Comparison of ENCODE assay signal across 2 cellular contexts in the genomic region with DNA sequence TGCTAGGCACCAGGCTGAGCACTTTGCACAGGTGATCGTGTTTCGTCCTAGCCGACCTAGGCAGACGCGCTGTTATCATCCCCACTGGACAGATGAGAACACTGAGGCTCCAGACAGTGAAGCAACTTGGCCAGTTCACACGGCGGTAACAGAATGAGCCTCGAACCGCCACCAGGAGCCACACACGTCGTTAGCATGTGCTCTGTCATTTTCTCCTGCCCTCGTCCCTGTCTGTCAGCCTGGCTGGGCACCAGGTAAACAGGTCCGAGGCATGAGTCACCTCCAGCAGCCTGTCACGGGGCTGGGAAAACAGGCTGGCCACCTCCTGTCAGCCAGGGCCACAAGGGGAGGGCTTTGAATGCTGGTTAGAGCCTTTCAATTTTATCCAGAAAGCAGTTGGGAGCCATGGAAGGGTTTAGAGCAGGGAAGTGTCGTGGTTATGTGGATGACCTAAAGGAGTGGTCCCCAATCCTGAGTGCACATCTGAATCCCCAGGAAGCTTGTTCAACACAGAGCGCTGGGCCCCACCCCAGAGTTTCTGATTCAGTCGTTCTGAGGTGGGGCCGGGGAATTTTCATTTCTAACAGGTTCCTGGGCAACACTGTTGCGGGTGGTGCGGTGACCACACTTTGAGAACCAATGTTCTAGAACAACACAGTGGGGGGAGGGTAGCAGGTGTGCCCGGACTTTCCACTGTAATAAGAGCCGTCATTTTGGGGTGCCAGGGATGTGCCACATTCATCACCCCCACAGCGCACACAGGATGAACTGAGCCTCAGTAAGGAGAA.
TF ChIP-seq lines count a peak whose summit lies in the region.

No MANE protein-coding gene starts in this region.

TF ChIP-seq in K562, 482 proteins besides CTCF, POLR2A, EP300 and RAD21 (continued from another document):
- TF ChIP-seq KDM1A (IDR thresholded peaks at IDR 0.05) (peak; percentile 53 to 79; a peak in 3 of 4 replicates), FOXK2 (conservative IDR thresholded peaks at IDR 0.05 in 1 of 2, IDR thresholded peaks at IDR 0.05 in 1 of 2; ENCODE audit: low read depth in 2 of 2) (peak in 1 of 2 experiments; percentile 37; a peak in 1 of 4 replicates), PTRF (tag; IDR thresholded peaks at IDR 0.05) (no peak), RCOR1 (IDR thresholded peaks at IDR 0.05; ENCODE audit: borderline replicate concordance in 1 of 2, low read depth in 2 of 2, low read length in 2 of 2) (peak in 1 of 2 experiments; percentile 49; a peak in 1 of 4 replicates), CTBP1 (IDR thresholded peaks at IDR 0.05; ENCODE audit: borderline replicate concordance) (0 out of 2 replicates have a peak, but pooled peaks have one; percentile 25), ZC3H8 (IDR thresholded peaks at IDR 0.05) (no peak), TBL1XR1 (IDR thresholded peaks at IDR 0.05; ENCODE audit: low read length in 2 of 2) (no peak)
- TF ChIP-seq, protein P1, sequence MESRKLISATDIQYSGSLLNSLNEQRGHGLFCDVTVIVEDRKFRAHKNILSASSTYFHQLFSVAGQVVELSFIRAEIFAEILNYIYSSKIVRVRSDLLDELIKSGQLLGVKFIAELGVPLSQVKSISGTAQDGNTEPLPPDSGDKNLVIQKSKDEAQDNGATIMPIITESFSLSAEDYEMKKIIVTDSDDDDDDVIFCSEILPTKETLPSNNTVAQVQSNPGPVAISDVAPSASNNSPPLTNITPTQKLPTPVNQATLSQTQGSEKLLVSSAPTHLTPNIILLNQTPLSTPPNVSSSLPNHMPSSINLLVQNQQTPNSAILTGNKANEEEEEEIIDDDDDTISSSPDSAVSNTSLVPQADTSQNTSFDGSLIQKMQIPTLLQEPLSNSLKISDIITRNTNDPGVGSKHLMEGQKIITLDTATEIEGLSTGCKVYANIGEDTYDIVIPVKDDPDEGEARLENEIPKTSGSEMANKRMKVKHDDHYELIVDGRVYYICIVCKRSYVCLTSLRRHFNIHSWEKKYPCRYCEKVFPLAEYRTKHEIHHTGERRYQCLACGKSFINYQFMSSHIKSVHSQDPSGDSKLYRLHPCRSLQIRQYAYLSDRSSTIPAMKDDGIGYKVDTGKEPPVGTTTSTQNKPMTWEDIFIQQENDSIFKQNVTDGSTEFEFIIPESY (CRISPR knock-in tag; IDR thresholded peaks at IDR 0.05): peak; percentile 92
- TF ChIP-seq, protein P2, sequence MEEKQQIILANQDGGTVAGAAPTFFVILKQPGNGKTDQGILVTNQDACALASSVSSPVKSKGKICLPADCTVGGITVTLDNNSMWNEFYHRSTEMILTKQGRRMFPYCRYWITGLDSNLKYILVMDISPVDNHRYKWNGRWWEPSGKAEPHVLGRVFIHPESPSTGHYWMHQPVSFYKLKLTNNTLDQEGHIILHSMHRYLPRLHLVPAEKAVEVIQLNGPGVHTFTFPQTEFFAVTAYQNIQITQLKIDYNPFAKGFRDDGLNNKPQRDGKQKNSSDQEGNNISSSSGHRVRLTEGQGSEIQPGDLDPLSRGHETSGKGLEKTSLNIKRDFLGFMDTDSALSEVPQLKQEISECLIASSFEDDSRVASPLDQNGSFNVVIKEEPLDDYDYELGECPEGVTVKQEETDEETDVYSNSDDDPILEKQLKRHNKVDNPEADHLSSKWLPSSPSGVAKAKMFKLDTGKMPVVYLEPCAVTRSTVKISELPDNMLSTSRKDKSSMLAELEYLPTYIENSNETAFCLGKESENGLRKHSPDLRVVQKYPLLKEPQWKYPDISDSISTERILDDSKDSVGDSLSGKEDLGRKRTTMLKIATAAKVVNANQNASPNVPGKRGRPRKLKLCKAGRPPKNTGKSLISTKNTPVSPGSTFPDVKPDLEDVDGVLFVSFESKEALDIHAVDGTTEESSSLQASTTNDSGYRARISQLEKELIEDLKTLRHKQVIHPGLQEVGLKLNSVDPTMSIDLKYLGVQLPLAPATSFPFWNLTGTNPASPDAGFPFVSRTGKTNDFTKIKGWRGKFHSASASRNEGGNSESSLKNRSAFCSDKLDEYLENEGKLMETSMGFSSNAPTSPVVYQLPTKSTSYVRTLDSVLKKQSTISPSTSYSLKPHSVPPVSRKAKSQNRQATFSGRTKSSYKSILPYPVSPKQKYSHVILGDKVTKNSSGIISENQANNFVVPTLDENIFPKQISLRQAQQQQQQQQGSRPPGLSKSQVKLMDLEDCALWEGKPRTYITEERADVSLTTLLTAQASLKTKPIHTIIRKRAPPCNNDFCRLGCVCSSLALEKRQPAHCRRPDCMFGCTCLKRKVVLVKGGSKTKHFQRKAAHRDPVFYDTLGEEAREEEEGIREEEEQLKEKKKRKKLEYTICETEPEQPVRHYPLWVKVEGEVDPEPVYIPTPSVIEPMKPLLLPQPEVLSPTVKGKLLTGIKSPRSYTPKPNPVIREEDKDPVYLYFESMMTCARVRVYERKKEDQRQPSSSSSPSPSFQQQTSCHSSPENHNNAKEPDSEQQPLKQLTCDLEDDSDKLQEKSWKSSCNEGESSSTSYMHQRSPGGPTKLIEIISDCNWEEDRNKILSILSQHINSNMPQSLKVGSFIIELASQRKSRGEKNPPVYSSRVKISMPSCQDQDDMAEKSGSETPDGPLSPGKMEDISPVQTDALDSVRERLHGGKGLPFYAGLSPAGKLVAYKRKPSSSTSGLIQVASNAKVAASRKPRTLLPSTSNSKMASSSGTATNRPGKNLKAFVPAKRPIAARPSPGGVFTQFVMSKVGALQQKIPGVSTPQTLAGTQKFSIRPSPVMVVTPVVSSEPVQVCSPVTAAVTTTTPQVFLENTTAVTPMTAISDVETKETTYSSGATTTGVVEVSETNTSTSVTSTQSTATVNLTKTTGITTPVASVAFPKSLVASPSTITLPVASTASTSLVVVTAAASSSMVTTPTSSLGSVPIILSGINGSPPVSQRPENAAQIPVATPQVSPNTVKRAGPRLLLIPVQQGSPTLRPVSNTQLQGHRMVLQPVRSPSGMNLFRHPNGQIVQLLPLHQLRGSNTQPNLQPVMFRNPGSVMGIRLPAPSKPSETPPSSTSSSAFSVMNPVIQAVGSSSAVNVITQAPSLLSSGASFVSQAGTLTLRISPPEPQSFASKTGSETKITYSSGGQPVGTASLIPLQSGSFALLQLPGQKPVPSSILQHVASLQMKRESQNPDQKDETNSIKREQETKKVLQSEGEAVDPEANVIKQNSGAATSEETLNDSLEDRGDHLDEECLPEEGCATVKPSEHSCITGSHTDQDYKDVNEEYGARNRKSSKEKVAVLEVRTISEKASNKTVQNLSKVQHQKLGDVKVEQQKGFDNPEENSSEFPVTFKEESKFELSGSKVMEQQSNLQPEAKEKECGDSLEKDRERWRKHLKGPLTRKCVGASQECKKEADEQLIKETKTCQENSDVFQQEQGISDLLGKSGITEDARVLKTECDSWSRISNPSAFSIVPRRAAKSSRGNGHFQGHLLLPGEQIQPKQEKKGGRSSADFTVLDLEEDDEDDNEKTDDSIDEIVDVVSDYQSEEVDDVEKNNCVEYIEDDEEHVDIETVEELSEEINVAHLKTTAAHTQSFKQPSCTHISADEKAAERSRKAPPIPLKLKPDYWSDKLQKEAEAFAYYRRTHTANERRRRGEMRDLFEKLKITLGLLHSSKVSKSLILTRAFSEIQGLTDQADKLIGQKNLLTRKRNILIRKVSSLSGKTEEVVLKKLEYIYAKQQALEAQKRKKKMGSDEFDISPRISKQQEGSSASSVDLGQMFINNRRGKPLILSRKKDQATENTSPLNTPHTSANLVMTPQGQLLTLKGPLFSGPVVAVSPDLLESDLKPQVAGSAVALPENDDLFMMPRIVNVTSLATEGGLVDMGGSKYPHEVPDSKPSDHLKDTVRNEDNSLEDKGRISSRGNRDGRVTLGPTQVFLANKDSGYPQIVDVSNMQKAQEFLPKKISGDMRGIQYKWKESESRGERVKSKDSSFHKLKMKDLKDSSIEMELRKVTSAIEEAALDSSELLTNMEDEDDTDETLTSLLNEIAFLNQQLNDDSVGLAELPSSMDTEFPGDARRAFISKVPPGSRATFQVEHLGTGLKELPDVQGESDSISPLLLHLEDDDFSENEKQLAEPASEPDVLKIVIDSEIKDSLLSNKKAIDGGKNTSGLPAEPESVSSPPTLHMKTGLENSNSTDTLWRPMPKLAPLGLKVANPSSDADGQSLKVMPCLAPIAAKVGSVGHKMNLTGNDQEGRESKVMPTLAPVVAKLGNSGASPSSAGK (IDR thresholded peaks at IDR 0.05): peak; percentile 75
TF ChIP-seq in K562: peak in this region for 21.

TF ChIP-seq in HepG2, 621 proteins besides CTCF, POLR2A, EP300 and RAD21 (continued from another document and continues in another):
- TF ChIP-seq, protein P3, sequence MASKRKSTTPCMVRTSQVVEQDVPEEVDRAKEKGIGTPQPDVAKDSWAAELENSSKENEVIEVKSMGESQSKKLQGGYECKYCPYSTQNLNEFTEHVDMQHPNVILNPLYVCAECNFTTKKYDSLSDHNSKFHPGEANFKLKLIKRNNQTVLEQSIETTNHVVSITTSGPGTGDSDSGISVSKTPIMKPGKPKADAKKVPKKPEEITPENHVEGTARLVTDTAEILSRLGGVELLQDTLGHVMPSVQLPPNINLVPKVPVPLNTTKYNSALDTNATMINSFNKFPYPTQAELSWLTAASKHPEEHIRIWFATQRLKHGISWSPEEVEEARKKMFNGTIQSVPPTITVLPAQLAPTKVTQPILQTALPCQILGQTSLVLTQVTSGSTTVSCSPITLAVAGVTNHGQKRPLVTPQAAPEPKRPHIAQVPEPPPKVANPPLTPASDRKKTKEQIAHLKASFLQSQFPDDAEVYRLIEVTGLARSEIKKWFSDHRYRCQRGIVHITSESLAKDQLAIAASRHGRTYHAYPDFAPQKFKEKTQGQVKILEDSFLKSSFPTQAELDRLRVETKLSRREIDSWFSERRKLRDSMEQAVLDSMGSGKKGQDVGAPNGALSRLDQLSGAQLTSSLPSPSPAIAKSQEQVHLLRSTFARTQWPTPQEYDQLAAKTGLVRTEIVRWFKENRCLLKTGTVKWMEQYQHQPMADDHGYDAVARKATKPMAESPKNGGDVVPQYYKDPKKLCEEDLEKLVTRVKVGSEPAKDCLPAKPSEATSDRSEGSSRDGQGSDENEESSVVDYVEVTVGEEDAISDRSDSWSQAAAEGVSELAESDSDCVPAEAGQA (IDR thresholded peaks at IDR 0.05; ENCODE audit: low read depth): no peak
- TF ChIP-seq, protein P3 (CRISPR knock-in tag; IDR thresholded peaks at IDR 0.05; ENCODE audit: borderline replicate concordance): 0 out of 2 replicates have a peak, but pooled peaks have one; percentile 34
- no peak for TF ChIP-seq HCFC1 (IDR thresholded peaks at IDR 0.05; ENCODE audit: low read depth, low read length)
- no peak for TF ChIP-seq SP1 (IDR thresholded peaks at IDR 0.05)
- TF ChIP-seq SP1 (CRISPR knock-in tag; IDR thresholded peaks at IDR 0.05): 0 out of 2 replicates have a peak, but pooled peaks have one; percentile 11
- TF ChIP-seq, protein P4, sequence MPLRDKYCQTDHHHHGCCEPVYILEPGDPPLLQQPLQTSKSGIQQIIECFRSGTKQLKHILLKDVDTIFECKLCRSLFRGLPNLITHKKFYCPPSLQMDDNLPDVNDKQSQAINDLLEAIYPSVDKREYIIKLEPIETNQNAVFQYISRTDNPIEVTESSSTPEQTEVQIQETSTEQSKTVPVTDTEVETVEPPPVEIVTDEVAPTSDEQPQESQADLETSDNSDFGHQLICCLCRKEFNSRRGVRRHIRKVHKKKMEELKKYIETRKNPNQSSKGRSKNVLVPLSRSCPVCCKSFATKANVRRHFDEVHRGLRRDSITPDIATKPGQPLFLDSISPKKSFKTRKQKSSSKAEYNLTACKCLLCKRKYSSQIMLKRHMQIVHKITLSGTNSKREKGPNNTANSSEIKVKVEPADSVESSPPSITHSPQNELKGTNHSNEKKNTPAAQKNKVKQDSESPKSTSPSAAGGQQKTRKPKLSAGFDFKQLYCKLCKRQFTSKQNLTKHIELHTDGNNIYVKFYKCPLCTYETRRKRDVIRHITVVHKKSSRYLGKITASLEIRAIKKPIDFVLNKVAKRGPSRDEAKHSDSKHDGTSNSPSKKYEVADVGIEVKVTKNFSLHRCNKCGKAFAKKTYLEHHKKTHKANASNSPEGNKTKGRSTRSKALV (CRISPR knock-in tag; IDR thresholded peaks at IDR 0.05): peak; percentile 81
- TF ChIP-seq JDP2 (CRISPR knock-in tag; IDR thresholded peaks at IDR 0.05; ENCODE audit: borderline replicate concordance): no peak
- peak; percentile 89 for TF ChIP-seq ZNF605 (CRISPR knock-in tag; IDR thresholded peaks at IDR 0.05)
- no peak for TF ChIP-seq DMAP1 (CRISPR knock-in tag; IDR thresholded peaks at IDR 0.05)
- TF ChIP-seq, protein P5, sequence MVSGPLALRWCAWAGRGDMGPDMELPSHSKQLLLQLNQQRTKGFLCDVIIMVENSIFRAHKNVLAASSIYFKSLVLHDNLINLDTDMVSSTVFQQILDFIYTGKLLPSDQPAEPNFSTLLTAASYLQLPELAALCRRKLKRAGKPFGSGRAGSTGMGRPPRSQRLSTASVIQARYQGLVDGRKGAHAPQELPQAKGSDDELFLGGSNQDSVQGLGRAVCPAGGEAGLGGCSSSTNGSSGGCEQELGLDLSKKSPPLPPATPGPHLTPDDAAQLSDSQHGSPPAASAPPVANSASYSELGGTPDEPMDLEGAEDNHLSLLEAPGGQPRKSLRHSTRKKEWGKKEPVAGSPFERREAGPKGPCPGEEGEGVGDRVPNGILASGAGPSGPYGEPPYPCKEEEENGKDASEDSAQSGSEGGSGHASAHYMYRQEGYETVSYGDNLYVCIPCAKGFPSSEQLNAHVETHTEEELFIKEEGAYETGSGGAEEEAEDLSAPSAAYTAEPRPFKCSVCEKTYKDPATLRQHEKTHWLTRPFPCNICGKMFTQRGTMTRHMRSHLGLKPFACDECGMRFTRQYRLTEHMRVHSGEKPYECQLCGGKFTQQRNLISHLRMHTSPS (CRISPR knock-in tag; IDR thresholded peaks at IDR 0.05; ENCODE audit: low read depth): peak; percentile 92
- peak; percentile 44 for TF ChIP-seq JARID2 (CRISPR knock-in tag; IDR thresholded peaks at IDR 0.05; ENCODE audit: insufficient replicate concordance)
